In genomic region chr14:39432179-39432618, GRCh38 we compare ENCODE assay signal across 8 cellular contexts. TPM values are rescaled to one million over a fixed set of nuclear protein-coding genes. Genes with fewer than 3 reads are reported as not detected.
DNase-seq lines count a peak whose midpoint lies in the region; ATAC-seq and TF ChIP-seq lines count a peak whose summit lies in the region.

A gene with protein sequence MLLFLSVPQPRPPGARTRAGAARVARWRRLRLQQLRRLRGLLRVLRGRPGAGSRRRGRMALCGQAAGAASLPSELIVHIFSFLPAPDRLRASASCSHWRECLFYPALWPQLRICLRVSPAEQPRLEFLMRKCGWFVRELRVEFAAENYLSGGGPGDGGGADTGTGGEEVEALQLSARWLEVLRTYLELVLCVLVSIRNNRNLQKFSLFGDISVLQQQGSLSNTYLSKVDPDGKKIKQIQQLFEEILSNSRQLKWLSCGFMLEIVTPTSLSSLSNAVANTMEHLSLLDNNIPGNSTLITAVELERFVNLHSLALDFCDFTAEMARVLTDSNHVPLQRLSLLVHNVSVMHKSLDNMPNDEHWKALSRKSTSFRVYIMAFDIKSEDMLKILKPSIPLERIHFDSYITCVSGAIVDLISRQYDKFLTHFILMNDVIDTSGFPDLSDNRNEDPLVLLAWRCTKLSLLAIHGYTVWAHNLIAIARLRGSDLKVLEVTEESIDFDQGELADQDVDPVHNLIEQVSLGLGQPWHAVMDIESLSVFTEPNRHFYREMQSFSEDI (minus strand): TSS chr14:39432433. CDS start chr14:39432162, 271 bp downstream.

- H3K4me1 ChIP-seq in SK-N-SH (ENCODE audit: control insufficient read depth in 1 of 2, insufficient read depth in 2 of 2, low read depth in 1 of 2, low read length in 1 of 2), result peaks cover 0 to 7% of the 10 kb centered on the region in 2 experiments; a peak in 2 of 4 replicates

- no peaks in the 10 kb centered on the region for H3K9me3 ChIP-seq in SK-N-SH

- H3K79me2 ChIP-seq in SK-N-SH (ENCODE audit: insufficient read depth), result peaks cover 38% of the 10 kb centered on the region

- peak within 1 kb of the TSS; percentile 95 for H3K27ac ChIP-seq in SK-N-SH (ENCODE audit: low read depth in 2 of 2, low read length in 1 of 2)

- TF ChIP-seq RAD21 in SK-N-SH (IDR thresholded peaks at IDR 0.05; ENCODE audit: low read length), result no peak

- no peaks in the 10 kb centered on the region; the same call in 1 of the 2 replicates for H4K20me1 ChIP-seq in SK-N-SH (ENCODE audit: insufficient read depth)

- POLR2A ChIA-PET in SK-N-SH (lab: Yijun Ruan, JAX), result interaction anchor here (1.3 to 2.2 kb wide), 2 partner anchors 262 to 329 kb away, joined by 6 to 7 read pairs; partner anchors contain the start of genes SEC23A and TRAPPC6B

- peak; percentile 81 for ATAC-seq in HG02588 (IDR thresholded peaks at IDR 0.05; ENCODE audit: unreplicated experiment)

- no peaks in the 10 kb centered on the region for H3K9me2 ChIP-seq in SK-N-SH

- H2AFZ ChIP-seq in SK-N-SH (ENCODE audit: low read depth), result peak within 1 kb of the TSS; percentile 94

- DNase-seq in GM03348 (ENCODE audit: low spot score) (peak; percentile 97), NCI-H1048 (lab: John Stamatoyannopoulos, UW) (peak; percentile 78), SK-N-SH (peak; percentile 87), globus pallidus (ENCODE audit: low spot score) (peak; percentile 97), nucleus accumbens (lab: John Stamatoyannopoulos, UW) (peak; percentile 55 to 99 (median 96)), superior temporal gyrus (ENCODE audit: extremely low spot score) (peak; percentile 96)
- peak; percentile 96 for DNase-seq in activated naive CD4-positive, alpha-beta T cell treated with anti-CD3 and anti-CD28 coated beads, Interleukin-2, amount 50 U/mL, for 16 hours

- no peaks in the 10 kb centered on the region for H3K27me3 ChIP-seq in SK-N-SH (ENCODE audit: insufficient read depth)

- peak within 1 kb of the TSS; percentile 76 for H3K4me2 ChIP-seq in SK-N-SH

- no peak for TF ChIP-seq EP300 in SK-N-SH (IDR thresholded peaks at IDR 0.05; ENCODE audit: borderline replicate concordance in 1 of 2, low read depth in 1 of 2, low read length in 1 of 2)

- H3F3A ChIP-seq in SK-N-SH (replicated peaks; ENCODE audit: insufficient read depth), result no peaks in the 10 kb centered on the region

- 2% methylated on average over 11 of the region's 47 CpGs for WGBS in SK-N-SH (ENCODE audit: low lambda C conversion rate)

- H3K36me3 ChIP-seq in SK-N-SH (replicated peaks in 1 of 2; ENCODE audit: control insufficient read depth in 1 of 2, insufficient read depth in 2 of 2, low read length in 1 of 2), result no peaks in the 10 kb centered on the region

- TF ChIP-seq CTCF in SK-N-SH (IDR thresholded peaks at IDR 0.05), result no peak

- CTCF ChIA-PET in SK-N-SH (lab: Yijun Ruan, JAX), result interaction anchor here (1.0 to 1.4 kb wide), 3 partner anchors 32 to 296 kb away, joined by 3 to 4 read pairs (median 3); partner anchors contain the start of gene TRAPPC6B

- peak within 1 kb of the TSS; percentile 92 for H3K9ac ChIP-seq in SK-N-SH

- peak within 1 kb of the TSS; percentile 69 to 70 for H3K4me3 ChIP-seq in SK-N-SH (ENCODE audit: low read depth in 2 of 2, low read length in 1 of 2)

TF ChIP-seq in SK-N-SH, 30 proteins besides CTCF, POLR2A, EP300 and RAD21:
- TF ChIP-seq, protein P1, sequence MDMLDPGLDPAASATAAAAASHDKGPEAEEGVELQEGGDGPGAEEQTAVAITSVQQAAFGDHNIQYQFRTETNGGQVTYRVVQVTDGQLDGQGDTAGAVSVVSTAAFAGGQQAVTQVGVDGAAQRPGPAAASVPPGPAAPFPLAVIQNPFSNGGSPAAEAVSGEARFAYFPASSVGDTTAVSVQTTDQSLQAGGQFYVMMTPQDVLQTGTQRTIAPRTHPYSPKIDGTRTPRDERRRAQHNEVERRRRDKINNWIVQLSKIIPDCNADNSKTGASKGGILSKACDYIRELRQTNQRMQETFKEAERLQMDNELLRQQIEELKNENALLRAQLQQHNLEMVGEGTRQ (IDR thresholded peaks at IDR 0.05; ENCODE audit: borderline replicate concordance, low read depth, low read length), result peak; percentile 44; the same call in 1 of the 2 replicates
- peak; percentile 55 for TF ChIP-seq ELF1 (IDR thresholded peaks at IDR 0.05)
- TF ChIP-seq RFX5 (IDR thresholded peaks at IDR 0.05; ENCODE audit: low read length), result no peak
- peak; percentile 87 for TF ChIP-seq USF1 (IDR thresholded peaks at IDR 0.05; ENCODE audit: borderline replicate concordance, low read depth)
TF ChIP-seq in SK-N-SH: peak in this region for 3.

RNA-seq across cellular contexts. Expression of the gene that starts here (rescaled TPM):
- 4.2 and 6.3 TPM in 2 replicates for polyA plus RNA-seq in SK-N-SH (2012; rRNA removed)
- polyA plus RNA-seq in SK-N-SH (2012; cell fraction: cytosol; rRNA removed), result 5.7 and 5.8 TPM in 2 replicates
- polyA plus RNA-seq in SK-N-SH (2012; cell fraction: nucleus; rRNA removed), result 2.4 and 5.1 TPM in 2 replicates

Comparison
In these comparisons a context has a peak if more than half of its experiments do, and no peak if none do; other contexts are left out.
1. Peak in every context shown above with its lines: DNase-seq, ATAC-seq, H3K4me3 ChIP-seq and H3K27ac ChIP-seq.